ENCODE assay signal across 20 cellular contexts in genomic region chr10:97182327-97182990, GRCh38. TPM values are rescaled to one million over a fixed set of nuclear protein-coding genes. Genes with fewer than 3 reads are reported as not detected.
"Had no signal": no experiment of that assay in that cellular context is flagged by ENCODE, and none has a peak within 500 bp of the region (broad histone marks: within the 10 kb centered on the region; RNA-seq: fewer than 3 reads in every experiment).

No MANE protein-coding gene starts in this region.

- H3K4me1 ChIP-seq: pancreas, testis had no signal

- H3K36me3 ChIP-seq: cardiac muscle cell, pancreas, right lobe of liver, upper lobe of left lung had no signal

- H3K9me3 ChIP-seq: pancreas, right lobe of liver, testis, upper lobe of left lung had no signal

- H3K4me3 ChIP-seq: cardiac muscle cell, coronary artery, pancreas, right lobe of liver, testis, upper lobe of left lung had no signal

- H3K27me3 ChIP-seq: pancreas, testis had no signal

- DNase-seq: activated CD4-positive, alpha-beta memory T cell treated with anti-CD3 and anti-CD28 coated beads for 36 hours; activated CD4-positive, alpha-beta T cell treated with anti-CD3 and anti-CD28 coated beads for 4 hours; activated CD8-positive, alpha-beta memory T cell treated with anti-CD3 and anti-CD28 coated beads, Interleukin-2, amount 10 ng/mL, durations not matched to agents 7 days and 5 days; activated naive CD4-positive, alpha-beta T cell; activated naive CD8-positive, alpha-beta T cell treated with anti-CD3 and anti-CD28 coated beads for 36 hours; amniotic stem cell; erythroblast; foreskin melanocyte; left ventricle myocardium superior; mesenchymal stem cell; naive thymus-derived CD4-positive, alpha-beta T cell; small intestine; stimulated activated CD4-positive, alpha-beta T cell treated with anti-CD3 and anti-CD28 coated beads, Interleukin-4, amount 100 ng/mL, for 1 hour; stimulated activated naive CD8-positive, alpha-beta T cell treated with anti-CD3 and anti-CD28 coated beads, Interleukin-15, amount 100 ng/mL, for 72 hours; testis; upper lobe of left lung had no signal

- H3K27ac ChIP-seq: cardiac muscle cell, coronary artery, pancreas, right lobe of liver, testis, upper lobe of left lung had no signal

RNA-seq across cellular contexts. Expression of gene SLIT1, which starts 3.3 kb away (rescaled TPM):
- polyA plus RNA-seq: naive thymus-derived CD4-positive, alpha-beta T cell had no signal
